17 cellular contexts compared by ENCODE assay signal in genomic region chr11:127491589-127491988, GRCh38.
DNase-seq lines count a peak whose midpoint lies in the region; ATAC-seq, FAIRE-seq and TF ChIP-seq lines count a peak whose summit lies in the region.
"Had no signal": no experiment of that assay in that cellular context is flagged by ENCODE, and none has a peak within 500 bp of the region (broad histone marks: within the 10 kb centered on the region; RNA-seq: fewer than 3 reads in every experiment).

No MANE protein-coding gene starts in this region.

- H2BK5ac ChIP-seq in neuronal stem cell (ENCODE audit: low read length): no peak overlapping the region

- H4K20me1 ChIP-seq in HepG2 (ENCODE audit: insufficient read depth, low read length): no peaks in the 10 kb centered on the region
- no peaks in the 10 kb centered on the region for H4K20me1 ChIP-seq in astrocyte (ENCODE audit: insufficient read depth, low read length)

- no peak overlapping the region for H3K27ac Mint-ChIP-seq in astrocyte (ENCODE audit: unreplicated experiment)
- H3K27ac Mint-ChIP-seq: CD4-positive, alpha-beta memory T cell; HFFc6 had no signal

- no peak overlapping the region for H3K18ac ChIP-seq in neuronal stem cell (ENCODE audit: low read length)

- CTCF ChIA-PET in HepG2 (lab: Yijun Ruan, JAX; ENCODE audit: low intra/inter-chr PET ratio, low total read pairs): no interaction called here

- H2BK12ac ChIP-seq in neuronal stem cell (ENCODE audit: low read length): no peak overlapping the region

- H3K27me3 ChIP-seq in HepG2 (ENCODE audit: control insufficient read depth in 1 of 2, insufficient read depth in 2 of 2, low read length in 2 of 2): no peaks in the 10 kb centered on the region
- H3K27me3 ChIP-seq in right lobe of liver: no peaks in the 10 kb centered on the region
- H3K27me3 ChIP-seq in astrocyte (ENCODE audit: insufficient read depth, low read length): no peaks in the 10 kb centered on the region
- no peaks in the 10 kb centered on the region for H3K27me3 ChIP-seq in esophagus muscularis mucosa
- H3K27me3 ChIP-seq in neuronal stem cell (ENCODE audit: control insufficient read depth in 3 of 3, insufficient read depth in 3 of 3, low read depth in 1 of 3, low read length in 3 of 3): no peaks in the 10 kb centered on the region

- no peak overlapping the region for H2AK5ac ChIP-seq in neuronal stem cell (ENCODE audit: low read depth, low read length)

- H3K4me1 ChIP-seq in HepG2 (ENCODE audit: insufficient read depth, low read length): no peaks in the 10 kb centered on the region
- H3K4me1 ChIP-seq in right lobe of liver: no peaks in the 10 kb centered on the region
- no peaks in the 10 kb centered on the region for H3K4me1 ChIP-seq in astrocyte (ENCODE audit: insufficient read depth, low read length)
- H3K4me1 ChIP-seq in esophagus muscularis mucosa: no peaks in the 10 kb centered on the region
- peaks cover 0 to 2% of the 10 kb centered on the region in 2 donors for H3K4me1 ChIP-seq in neuronal stem cell (ENCODE audit: control insufficient read depth in 2 of 2, insufficient read depth in 1 of 2, low read depth in 1 of 2, low read length in 2 of 2)
- H3K4me1 ChIP-seq: HAP-1 had no signal

- ATAC-seq in HepG2 (no peak), right lobe of liver (no peak)

- no peaks in the 10 kb centered on the region for H3K4me1 Mint-ChIP-seq in astrocyte (ENCODE audit: low read depth, unreplicated experiment)
- H3K4me1 Mint-ChIP-seq: CD4-positive, alpha-beta memory T cell had no signal

- peaks cover 9% of the 10 kb centered on the region for H3K9me3 Mint-ChIP-seq in astrocyte (ENCODE audit: unreplicated experiment)

- H3K36me3 ChIP-seq in HepG2 (replicated peaks in 1 of 2; ENCODE audit: control insufficient read depth in 1 of 2, insufficient read depth in 2 of 2, low read length in 2 of 2) (no peaks in the 10 kb centered on the region), right lobe of liver (no peaks in the 10 kb centered on the region), astrocyte (ENCODE audit: insufficient read depth, low read length) (no peaks in the 10 kb centered on the region), esophagus muscularis mucosa (no peaks in the 10 kb centered on the region), neuronal stem cell (replicated peaks in 1 of 2; ENCODE audit: control insufficient read depth in 2 of 2, insufficient read depth in 2 of 2, low read length in 2 of 2) (no peaks in the 10 kb centered on the region)
- H3K36me3 ChIP-seq: HAP-1 had no signal

- no peak overlapping the region for H3K4me3 Mint-ChIP-seq in astrocyte (ENCODE audit: unreplicated experiment)
- H3K4me3 Mint-ChIP-seq: CD4-positive, alpha-beta memory T cell; HFFc6 had no signal

- no peak overlapping the region for H2AFZ ChIP-seq in HepG2 (ENCODE audit: low read length)
- no peak overlapping the region for H2AFZ ChIP-seq in astrocyte (ENCODE audit: low read depth, low read length)
- no peak overlapping the region for H2AFZ ChIP-seq in neuronal stem cell (ENCODE audit: low read length)

- H4K8ac ChIP-seq in neuronal stem cell (ENCODE audit: low read depth, low read length): no peak overlapping the region

- POLR2A ChIA-PET in HepG2 (lab: Yijun Ruan, JAX): no interaction called here

- H3K79me2 ChIP-seq in HepG2 (ENCODE audit: insufficient read depth, low read length) (no peaks in the 10 kb centered on the region), astrocyte (ENCODE audit: insufficient read depth, low read length) (no peaks in the 10 kb centered on the region)

- peaks cover 4% of the 10 kb centered on the region for H3K27me3 Mint-ChIP-seq in astrocyte (ENCODE audit: low read depth, unreplicated experiment)

- no peak for TF ChIP-seq RAD21 in HepG2 (CRISPR knock-in tag; IDR thresholded peaks at IDR 0.05)

- 14% methylated on average over 2 of the region's 2 CpGs for WGBS in HepG2 (ENCODE audit: low lambda C conversion rate)
- 29% methylated on average over 2 of the region's 2 CpGs for WGBS in right lobe of liver (ENCODE audit: insufficient coverage, low coverage, low lambda C conversion rate, missing lambda C conversion rate)
- 49% methylated on average over 2 of the region's 2 CpGs for WGBS in esophagus muscularis mucosa
- WGBS in neuronal stem cell (ENCODE audit: extremely low coverage in 2 of 2, insufficient read length in 2 of 2, insufficient replicate concordance in 1 of 2), 2 donors: no CpG with 5 or more reads among the region's 2 CpGs

- intact Hi-C loops in HepG2 (cut with micrococcal nuclease; ENCODE audit: unreplicated experiment) (no loop called here), right lobe of liver (cut with DNase I) (no loop called here), esophagus muscularis mucosa (cut with DNase I) (no loop called here)

- H3K14ac ChIP-seq in neuronal stem cell (ENCODE audit: low read length): no peak overlapping the region

- no peaks in the 10 kb centered on the region for H3K36me3 Mint-ChIP-seq in astrocyte (ENCODE audit: low read depth, unreplicated experiment)
- H3K36me3 Mint-ChIP-seq: CD4-positive, alpha-beta memory T cell had no signal

- FAIRE-seq in HepG2 (lab: Jason Lieb, UNC) (no peak), astrocyte (lab: Jason Lieb, UNC) (no peak)
- FAIRE-seq: GM12891, H54 had no signal

- no peak overlapping the region for H2BK120ac ChIP-seq in neuronal stem cell (ENCODE audit: low read depth, low read length)

- no peak for TF ChIP-seq POLR2A in HepG2 (IDR thresholded peaks at IDR 0.05; ENCODE audit: insufficient read depth in 1 of 2, low read depth in 2 of 2, low read length in 2 of 2)
- TF ChIP-seq POLR2A in right lobe of liver (IDR thresholded peaks at IDR 0.05): no peak
- TF ChIP-seq POLR2A in esophagus muscularis mucosa (IDR thresholded peaks at IDR 0.05; ENCODE audit: low read depth): no peak

- H3K27ac ChIP-seq in HepG2 (ENCODE audit: extremely low read length, insufficient read depth, low read length) (no peak overlapping the region), right lobe of liver (no peak overlapping the region), astrocyte (ENCODE audit: low read depth, low read length) (no peak overlapping the region), esophagus muscularis mucosa (replicated peaks in 1 of 4) (no peak overlapping the region), neuronal stem cell (replicated peaks; ENCODE audit: low read length) (no peak overlapping the region)

- DNase-seq in HepG2 (ENCODE audit: low spot score) (no peak), right lobe of liver (no peak), astrocyte (ENCODE audit: low read depth) (peak; percentile 22), esophagus muscularis mucosa (ENCODE audit: extremely low spot score) (peak; percentile 34), NCI-H446 treated with DMSO at 0.1 percent for 48 hours (lab: John Stamatoyannopoulos, UW) (no peak), neuronal stem cell (ENCODE audit: low spot score) (no peak)
- DNase-seq: C1 segment of cervical spinal cord, Calu3, COR-L47, DMS53, GF-D8, GOT3, HFFc6 had no signal

- H3K79me1 ChIP-seq in neuronal stem cell (ENCODE audit: low read depth, low read length): no peaks in the 10 kb centered on the region

- H3K9ac ChIP-seq in HepG2 (ENCODE audit: insufficient read depth, low read depth, low read length) (no peak overlapping the region), astrocyte (ENCODE audit: low read length) (no peak overlapping the region), neuronal stem cell (ENCODE audit: low read depth, low read length, poor library complexity) (no peak overlapping the region)

- H3K4me3 ChIP-seq in HepG2 (replicated peaks in 1 of 3; ENCODE audit: insufficient read depth in 1 of 3, low read depth in 2 of 3, low read length in 3 of 3) (no peak overlapping the region), right lobe of liver (no peak overlapping the region), astrocyte (ENCODE audit: insufficient read depth, low read depth, low read length) (no peak overlapping the region), esophagus muscularis mucosa (no peak overlapping the region), neuronal stem cell (ENCODE audit: low read length in 2 of 2) (no peak overlapping the region)
- H3K4me3 ChIP-seq: HAP-1 had no signal

- H2BK15ac ChIP-seq in neuronal stem cell (ENCODE audit: low read length): no peak overlapping the region

- H3K23ac ChIP-seq in neuronal stem cell (ENCODE audit: low read depth, low read length, poor library complexity): no peak overlapping the region

- H3K9me3 ChIP-seq in HepG2 (ENCODE audit: low read length) (peaks cover 56% of the 10 kb centered on the region), right lobe of liver (no peaks in the 10 kb centered on the region), astrocyte (ENCODE audit: insufficient read depth, low read depth, low read length) (no peaks in the 10 kb centered on the region), esophagus muscularis mucosa (peaks cover 0 to 9% (median 3%) of the 10 kb centered on the region in 4 donors), neuronal stem cell (replicated peaks in 1 of 2; ENCODE audit: control insufficient read depth in 2 of 2, insufficient read depth in 1 of 2, low read depth in 1 of 2, low read length in 2 of 2) (peaks cover 5 to 8% of the 10 kb centered on the region in 2 donors)
- H3K9me3 ChIP-seq: HAP-1 had no signal

- no peak overlapping the region for H3K4me2 ChIP-seq in HepG2 (ENCODE audit: low read depth, low read length)
- H3K4me2 ChIP-seq in astrocyte (ENCODE audit: low read length): no peak overlapping the region
- H3K4me2 ChIP-seq in neuronal stem cell (ENCODE audit: insufficient read depth, low read length, poor library complexity, severe bottlenecking): no peak overlapping the region

- no TSS peak for BruUV-seq in HepG2 (replicated peaks; lab: Mats Ljungman, UMichigan)

- H4K91ac ChIP-seq in neuronal stem cell (ENCODE audit: low read depth, low read length, poor library complexity): no peak overlapping the region

- TF ChIP-seq EP300 in HepG2 (IDR thresholded peaks at IDR 0.05; ENCODE audit: low read depth in 2 of 2, low read length in 2 of 2) (no peak), HepG2 (CRISPR knock-in tag; IDR thresholded peaks at IDR 0.05; ENCODE audit: borderline replicate concordance) (no peak), esophagus muscularis mucosa (IDR thresholded peaks at IDR 0.05) (no peak)

- H3K4ac ChIP-seq in neuronal stem cell (ENCODE audit: low read length): no peak overlapping the region

- in situ Hi-C loops in HepG2 (cut with HindIII; ENCODE audit: extremely low pct_ligation_motif_present, low pct_unique_long_range_greater_than_20kb): no loop called here

- no peak for TF ChIP-seq CTCF in HepG2 (CRISPR knock-in tag; IDR thresholded peaks at IDR 0.05)
- no peak for TF ChIP-seq CTCF in right lobe of liver (IDR thresholded peaks at IDR 0.05)
- no peak for TF ChIP-seq CTCF in astrocyte (IDR thresholded peaks at IDR 0.05; ENCODE audit: insufficient read depth, low read depth, low read length)
- no peak for TF ChIP-seq CTCF in esophagus muscularis mucosa (IDR thresholded peaks at IDR 0.05)

TF ChIP-seq in HepG2, 621 proteins besides CTCF, POLR2A, EP300 and RAD21:
- no peak for TF ChIP-seq RNF2 (conservative IDR thresholded peaks at IDR 0.05; ENCODE audit: low read depth)
- TF ChIP-seq RBAK (CRISPR knock-in tag; IDR thresholded peaks at IDR 0.05): no peak
- TF ChIP-seq ZNF124 (CRISPR knock-in tag; IDR thresholded peaks at IDR 0.05): peak; percentile 90; the same call in 1 of the 2 replicates
TF ChIP-seq in HepG2: peak in this region for 1.

Comparison
In these comparisons a context has a peak if more than half of its experiments do, and no peak if none do; other contexts are left out.
1. DNase-seq: peak in astrocyte (single experiment) and esophagus muscularis mucosa (single experiment); none in HepG2 (single experiment), right lobe of liver (0 of 3), NCI-H446 treated with DMSO at 0.1 percent for 48 hours (single experiment) and neuronal stem cell (single experiment).